8 cellular contexts compared by ENCODE assay signal in genomic region chr3:128487813-128488635, GRCh38. TPM values are rescaled to one million over a fixed set of nuclear protein-coding genes. Genes with fewer than 3 reads are reported as not detected.
DNase-seq lines count a peak whose midpoint lies in the region; ATAC-seq and TF ChIP-seq lines count a peak whose summit lies in the region.

No MANE protein-coding gene starts in this region.

- 1 to 3% (median 1%) methylated on average over 47 to 68 of the region's 68 CpGs for WGBS in ovary, 3 donors

- TF ChIP-seq CTCF in left ventricle myocardium inferior (IDR thresholded peaks at IDR 0.05; ENCODE audit: borderline replicate concordance) (no peak), ovary (IDR thresholded peaks at IDR 0.05) (no peak)

- H3K27ac ChIP-seq in left ventricle myocardium inferior (replicated peaks) (peak overlapping the region; percentile 94), ovary (peak overlapping the region in 1 of 2 donors; percentile 8)

- H3K9me3 ChIP-seq in left ventricle myocardium inferior (replicated peaks) = no peaks in the 10 kb centered on the region
- H3K9me3 ChIP-seq in ovary = no peaks in the 10 kb centered on the region

- peak; percentile 80 for DNase-seq in COLO829 (ENCODE audit: low spot score)
- DNase-seq in NCI-H82 (lab: John Stamatoyannopoulos, UW) = peak; percentile 90
- DNase-seq in anterior cingulate cortex (lab: John Stamatoyannopoulos, UW) = peak in 32 of 58 donors; percentile 1 to 55 (median 10)
- DNase-seq in left ventricle myocardium inferior = peak; percentile 89
- DNase-seq in ovary = peak; percentile 69 to 86 (median 75)

- TF ChIP-seq EP300 in ovary (IDR thresholded peaks at IDR 0.05) = no peak

- intact Hi-C loops in left ventricle myocardium inferior (cut with micrococcal nuclease) = no loop called here
- intact Hi-C loops in ovary (cut with DNase I) = loop anchor here in 1 of 4 donors (5.0 kb wide), 1 partner anchor 61 kb away; no protein-coding TSS in a partner anchor

- H3K4me1 ChIP-seq in left ventricle myocardium inferior (peaks cover 98% of the 10 kb centered on the region), ovary (ENCODE audit: insufficient read depth) (peaks cover 19% of the 10 kb centered on the region)

- H3K27me3 ChIP-seq in left ventricle myocardium inferior (ENCODE audit: low read depth) = peaks cover 100% of the 10 kb centered on the region
- H3K27me3 ChIP-seq in ovary = peaks cover 10% of the 10 kb centered on the region

- ATAC-seq in HG02588 (IDR thresholded peaks at IDR 0.05; ENCODE audit: unreplicated experiment) (peak; percentile 43), HG02981 (IDR thresholded peaks at IDR 0.05; ENCODE audit: unreplicated experiment) (no peak), HG02884 (IDR thresholded peaks at IDR 0.05; ENCODE audit: unreplicated experiment) (no peak)

- no peak for TF ChIP-seq POLR2A in ovary (IDR thresholded peaks at IDR 0.05)

- peak overlapping the region; percentile 81 for H3K4me3 ChIP-seq in left ventricle myocardium inferior
- H3K4me3 ChIP-seq in ovary = peak overlapping the region; percentile 58

- H3K36me3 ChIP-seq in left ventricle myocardium inferior (peaks cover 6% of the 10 kb centered on the region), ovary (no peaks in the 10 kb centered on the region)

RNA-seq across cellular contexts. Expression of gene GATA2, which starts 5.0 kb away (rescaled TPM):
- total RNA-seq in left ventricle myocardium inferior (11.0 TPM), ovary (10 to 100 TPM in 1 of 7 donors, 1 to 10 TPM in 6; 4.0 to 16.1 (median 6.1) TPM)
- polyA plus RNA-seq in ovary = 1 to 10 TPM; 5.1 to 8.1 TPM

RNA-seq across cellular contexts. Expression of gene DNAJB8, which starts 21.3 kb away (rescaled TPM):
- total RNA-seq in left ventricle myocardium inferior = not detected
- total RNA-seq in ovary = not detected
- polyA plus RNA-seq in ovary = not detected

Comparison
In these comparisons a context has a peak if more than half of its experiments do, and no peak if none do; other contexts are left out.
1. DNase-seq: peak in every context shown above with its lines; median percentile 90 in NCI-H82; 89 in left ventricle myocardium inferior; 80 in COLO829; 75 in ovary; 10 in anterior cingulate cortex.